23 cellular contexts compared by ENCODE assay signal in the genomic region with DNA sequence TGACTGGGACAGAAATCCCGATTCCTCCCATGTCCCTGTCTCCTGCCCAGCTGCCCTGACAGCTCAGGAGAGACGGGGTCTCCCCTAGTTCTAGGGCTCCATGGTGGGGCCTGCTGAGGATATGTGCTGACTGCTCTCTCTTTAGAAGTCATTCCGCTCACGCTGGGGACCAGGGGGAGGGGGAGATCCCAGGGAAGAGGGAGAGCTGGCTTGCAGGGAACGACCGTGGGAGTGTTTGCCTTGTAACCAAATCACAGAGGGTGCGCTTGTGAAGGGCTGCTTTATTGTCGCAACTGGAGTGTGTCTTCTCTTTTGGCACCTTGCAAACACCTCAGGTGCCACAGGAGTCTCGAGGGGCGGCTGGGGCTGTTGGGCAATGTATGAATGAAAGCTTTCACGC.
"Had no signal": no experiment of that assay in that cellular context is flagged by ENCODE, and none has a peak within 500 bp of the region (broad histone marks: within the 10 kb centered on the region; RNA-seq: fewer than 3 reads in every experiment).

No MANE protein-coding gene starts in this region.

- H3K27ac Mint-ChIP-seq: stimulated activated naive B cell treated with anti-CD40 and anti-IgM and Interleukin-4, amounts not matched to agents 10 μg/mL and 1 μg/mL and 100 μg/mL, for 72 hours; stimulated activated naive CD8-positive, alpha-beta T cell treated with anti-CD3 and anti-CD28 coated beads, Interleukin-15, amount 100 ng/mL, for 72 hours had no signal

- H3K36me3 ChIP-seq: pancreas, prostate gland, right lobe of liver, spleen, tibial nerve had no signal

- ATAC-seq: left lobe of liver; mucosa of descending colon; naive thymus-derived CD8-positive, alpha-beta T cell; pancreas; right lobe of liver; stimulated activated naive B cell treated with anti-CD40 and anti-IgM and Interleukin-4, amounts not matched to agents 10 μg/mL and 1 μg/mL and 100 μg/mL, for 72 hours; stimulated activated naive CD8-positive, alpha-beta T cell treated with anti-CD3 and anti-CD28 coated beads, Interleukin-15, amount 100 ng/mL, for 72 hours had no signal

- H3K4me3 ChIP-seq: coronary artery, dorsolateral prefrontal cortex, hepatocyte, mucosa of descending colon, pancreas, prostate gland, right lobe of liver, spleen, testis, tibial nerve had no signal

- H3K4me1 ChIP-seq: pancreas, prostate gland, right lobe of liver, spleen, testis, tibial nerve had no signal

- H3K27ac ChIP-seq: coronary artery, dorsolateral prefrontal cortex, hepatocyte, pancreas, prostate gland, right lobe of liver, spleen, testis, tibial nerve had no signal

- H3K9me3 Mint-ChIP-seq: neural crest cell had no signal

- DNase-seq: dorsolateral prefrontal cortex; effector CD8-positive, alpha-beta T cell; foreskin melanocyte; head of caudate nucleus; kidney glomerular epithelial cell; mucosa of descending colon; naive thymus-derived CD8-positive, alpha-beta T cell; nucleus accumbens; pancreas; right lobe of liver; spleen; stimulated activated CD4-positive, alpha-beta T cell treated with anti-CD3 and anti-CD28 coated beads, Interleukin-15, amount 100 ng/mL, for 24 hours; stimulated activated CD4-positive, alpha-beta T cell treated with anti-CD3 and anti-CD28 coated beads, Interleukin-1b, Interleukin-23, amount 100 ng/mL, for 48 hours; stimulated activated CD4-positive, alpha-beta T cell treated with anti-CD3 and anti-CD28 coated beads, Interleukin-4, amount 100 ng/mL, for 4 hours; stimulated activated naive B cell treated with anti-CD40 and anti-IgM and Interleukin-4, amounts not matched to agents 10 μg/mL and 1 μg/mL and 100 μg/mL, for 72 hours; stimulated activated naive CD8-positive, alpha-beta T cell treated with anti-CD3 and anti-CD28 coated beads, Interleukin-15, amount 100 ng/mL, for 72 hours; testis had no signal

- FAIRE-seq: pancreas had no signal

- H3K9me3 ChIP-seq: mucosa of descending colon, pancreas, prostate gland, right lobe of liver, spleen, testis, tibial nerve had no signal

- H3K4me2 ChIP-seq: hepatocyte had no signal

- H2AFZ ChIP-seq: hepatocyte had no signal

- H3K79me2 ChIP-seq: hepatocyte had no signal

- H3K4me3 Mint-ChIP-seq: naive thymus-derived CD8-positive, alpha-beta T cell; neural crest cell; stimulated activated naive B cell treated with anti-CD40 and anti-IgM and Interleukin-4, amounts not matched to agents 10 μg/mL and 1 μg/mL and 100 μg/mL, for 72 hours; stimulated activated naive CD8-positive, alpha-beta T cell treated with anti-CD3 and anti-CD28 coated beads, Interleukin-15, amount 100 ng/mL, for 72 hours had no signal

- H3K27me3 ChIP-seq: hepatocyte, pancreas, right lobe of liver, testis, tibial nerve had no signal

- H3K36me3 Mint-ChIP-seq: naive thymus-derived CD8-positive, alpha-beta T cell; stimulated activated naive B cell treated with anti-CD40 and anti-IgM and Interleukin-4, amounts not matched to agents 10 μg/mL and 1 μg/mL and 100 μg/mL, for 72 hours had no signal

- H3K4me1 Mint-ChIP-seq: naive thymus-derived CD8-positive, alpha-beta T cell; stimulated activated naive B cell treated with anti-CD40 and anti-IgM and Interleukin-4, amounts not matched to agents 10 μg/mL and 1 μg/mL and 100 μg/mL, for 72 hours; stimulated activated naive CD8-positive, alpha-beta T cell treated with anti-CD3 and anti-CD28 coated beads, Interleukin-15, amount 100 ng/mL, for 72 hours had no signal
